ENCODE assay signal across 15 cellular contexts in genomic region chr22:20946080-20946986, GRCh38. TPM values are rescaled to one million over a fixed set of nuclear protein-coding genes. Genes with fewer than 3 reads are reported as not detected.
DNase-seq lines count a peak whose midpoint lies in the region; ATAC-seq, FAIRE-seq and TF ChIP-seq lines count a peak whose summit lies in the region.
"Had no signal": no experiment of that assay in that cellular context is flagged by ENCODE, and none has a peak within 500 bp of the region (broad histone marks: within the 10 kb centered on the region; RNA-seq: fewer than 3 reads in every experiment).

No MANE protein-coding gene starts in this region.

- no peaks in the 10 kb centered on the region for H3K9me3 Mint-ChIP-seq in osteocyte (ENCODE audit: unreplicated experiment)
- H3K9me3 Mint-ChIP-seq in T-cell = no peaks in the 10 kb centered on the region
- H3K9me3 Mint-ChIP-seq: H9 had no signal

- H3K27ac Mint-ChIP-seq in osteocyte (ENCODE audit: unreplicated experiment) = peak overlapping the region; percentile 47
- peak overlapping the region in 1 of 2 donors; percentile 52 for H3K27ac Mint-ChIP-seq in T-cell

- no peak for ATAC-seq in T-cell (replicated peaks in 1 of 4)

- POLR2A ChIA-PET in T-cell (lab: Charles Lee) = interaction anchor here in 1 of 2 donors (0.7 kb wide), 1 partner anchor 21 kb away, joined by 4 read pairs; no protein-coding TSS in a partner anchor

- CTCF ChIA-PET in T-cell (lab: Charles Lee) = interaction anchor here in 1 of 2 donors (0.7 kb wide), 1 partner anchor 980 kb away, joined by 4 read pairs; no protein-coding TSS in a partner anchor

- H3K27me3 Mint-ChIP-seq in osteocyte (ENCODE audit: unreplicated experiment) = no peaks in the 10 kb centered on the region
- no peaks in the 10 kb centered on the region for H3K27me3 Mint-ChIP-seq in T-cell

- DNase-seq in NCI-H2029 treated with DMSO at 0.1 percent for 48 hours (lab: John Stamatoyannopoulos, UW) = peak; percentile 11
- DNase-seq in NCI-H2029 (lab: John Stamatoyannopoulos, UW) = no peak
- peak; percentile 12 for DNase-seq in RCC 7860 (ENCODE audit: low spot score)
- peak; percentile 57 for DNase-seq in epithelial cell of esophagus (ENCODE audit: low read depth)
- no peak for DNase-seq in osteocyte (ENCODE audit: extremely low spot score, unreplicated experiment)
- no peak for DNase-seq in T-cell
- no peak for DNase-seq in NCI-H446 treated with DMSO at 0.1 percent for 48 hours (lab: John Stamatoyannopoulos, UW)
- no peak for DNase-seq in HTR-8/SVneo (ENCODE audit: insufficient read length, low spot score)
- DNase-seq: 8988T, GDM1, H9, head of caudate nucleus, NCI-H524 treated with DMSO at 0.1 percent for 48 hours, T-helper 2 cell had no signal

- H3K4me3 Mint-ChIP-seq in osteocyte (ENCODE audit: unreplicated experiment) (no peak overlapping the region), T-cell (no peak overlapping the region)
- H3K4me3 Mint-ChIP-seq: H9 had no signal

- no peak for TF ChIP-seq CTCF in epithelial cell of esophagus (IDR thresholded peaks at IDR 0.05; ENCODE audit: insufficient read depth, low read depth, low read length, missing control alignments)
- no peak for TF ChIP-seq CTCF in osteocyte (IDR thresholded peaks at IDR 0.05)

- H3K4me1 Mint-ChIP-seq in osteocyte (ENCODE audit: unreplicated experiment) (peaks cover 29% of the 10 kb centered on the region), T-cell (peaks cover 75 to 80% (median 76%) of the 10 kb centered on the region in 3 donors)

- no peak for FAIRE-seq in RCC 7860 (lab: Jason Lieb, UNC)
- FAIRE-seq in HTR-8/SVneo (lab: Jason Lieb, UNC) = no peak
- FAIRE-seq: colon had no signal

- no peak overlapping the region for H3K4me3 ChIP-seq in epithelial cell of esophagus (ENCODE audit: low read length)

- H3K36me3 Mint-ChIP-seq in osteocyte (ENCODE audit: unreplicated experiment) = peaks cover 19% of the 10 kb centered on the region
- peaks cover 26% of the 10 kb centered on the region for H3K36me3 Mint-ChIP-seq in T-cell

RNA-seq across cellular contexts. Expression of gene AIFM3, which starts 20.7 kb away (rescaled TPM):
- total RNA-seq in osteocyte (0.65 and 0.99 TPM in 2 replicates), T-cell (1 to 10 TPM in 2 of 5 donors, under 1 TPM in 3; 0.33 to 1.7 (median 0.66) TPM)

RNA-seq across cellular contexts. Expression of gene CRKL, which starts 29.1 kb away (rescaled TPM):
- 56.0 and 58.8 TPM in 2 replicates for total RNA-seq in osteocyte
- 10 to 100 TPM; 41.7 to 87.7 (median 85.4) TPM for total RNA-seq in T-cell

RNA-seq across cellular contexts. Expression of gene LZTR1, which starts 35.8 kb away (rescaled TPM):
- total RNA-seq in osteocyte (89.4 and 91.5 TPM in 2 replicates), T-cell (100 to 1,000 TPM in 3 of 5 donors, 10 to 100 TPM in 2; 57.1 to 118 (median 105) TPM)

RNA-seq across cellular contexts. Expression of gene THAP7, which starts 55.6 kb away (rescaled TPM):
- total RNA-seq in osteocyte (24.8 and 27.0 TPM in 2 replicates), T-cell (10 to 100 TPM; 46.4 to 61.1 (median 56.8) TPM)

Comparison
In these comparisons a context has a peak if more than half of its experiments do, and no peak if none do; other contexts are left out.
1. DNase-seq: peak in NCI-H2029 treated with DMSO at 0.1 percent for 48 hours (single experiment), RCC 7860 (single experiment) and epithelial cell of esophagus (single experiment); none in NCI-H2029 (single experiment), osteocyte (single experiment), T-cell (0 of 34), NCI-H446 treated with DMSO at 0.1 percent for 48 hours (single experiment) and HTR-8/SVneo (single experiment).